1 cellular context compared by ENCODE assay signal in the genomic region with DNA sequence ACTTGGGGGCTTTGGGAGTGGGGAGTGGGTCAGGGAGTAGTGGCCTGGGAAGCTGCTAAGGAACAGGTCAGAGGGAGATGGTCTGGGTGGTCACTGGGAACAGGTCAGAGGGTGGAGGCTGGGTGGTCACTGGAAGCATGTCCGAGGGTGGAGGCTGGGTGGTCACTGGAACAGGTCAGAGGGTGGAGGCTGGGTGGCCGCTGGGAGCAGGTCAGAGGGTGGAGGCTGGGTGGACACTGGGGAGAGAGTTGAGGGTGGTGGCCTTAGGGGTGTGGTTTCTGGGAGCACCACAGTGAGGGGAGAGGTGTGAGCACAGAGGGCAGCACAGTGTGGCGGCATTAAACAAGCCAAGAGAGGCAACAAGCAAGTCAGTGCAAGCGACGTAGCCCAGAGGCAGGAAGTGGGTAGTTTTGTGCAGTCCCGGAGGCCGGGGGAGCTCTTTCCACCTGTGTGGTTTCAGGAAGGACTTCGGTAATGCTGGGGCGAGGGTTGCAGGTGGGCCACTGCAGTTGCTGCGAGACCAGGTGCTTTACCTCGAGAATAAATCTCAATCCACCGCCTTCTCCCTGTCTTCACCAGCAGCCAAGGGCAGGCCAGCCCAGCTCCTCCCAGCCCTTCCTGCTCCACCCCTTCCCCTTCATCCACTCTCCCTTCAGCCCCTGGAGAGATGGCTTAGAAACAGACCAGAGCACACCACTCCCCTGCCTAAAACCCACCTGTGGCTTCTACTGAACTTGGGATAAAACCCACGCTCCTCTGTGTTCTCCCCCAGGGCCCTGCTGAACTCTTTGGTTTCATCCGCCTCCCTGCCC.
TF ChIP-seq lines count a peak whose summit lies in the region.

No MANE protein-coding gene starts in this region.

TF ChIP-seq in K562, 482 proteins besides CTCF, POLR2A, EP300 and RAD21:
- peak; percentile 73 for TF ChIP-seq ZFP36 (IDR thresholded peaks at IDR 0.05; ENCODE audit: low read depth, low read length, partially characterized antibody)
- no peak for TF ChIP-seq KHSRP (IDR thresholded peaks at IDR 0.05)
- TF ChIP-seq ZZZ3 (IDR thresholded peaks at IDR 0.05) = no peak
- TF ChIP-seq, protein P1, sequence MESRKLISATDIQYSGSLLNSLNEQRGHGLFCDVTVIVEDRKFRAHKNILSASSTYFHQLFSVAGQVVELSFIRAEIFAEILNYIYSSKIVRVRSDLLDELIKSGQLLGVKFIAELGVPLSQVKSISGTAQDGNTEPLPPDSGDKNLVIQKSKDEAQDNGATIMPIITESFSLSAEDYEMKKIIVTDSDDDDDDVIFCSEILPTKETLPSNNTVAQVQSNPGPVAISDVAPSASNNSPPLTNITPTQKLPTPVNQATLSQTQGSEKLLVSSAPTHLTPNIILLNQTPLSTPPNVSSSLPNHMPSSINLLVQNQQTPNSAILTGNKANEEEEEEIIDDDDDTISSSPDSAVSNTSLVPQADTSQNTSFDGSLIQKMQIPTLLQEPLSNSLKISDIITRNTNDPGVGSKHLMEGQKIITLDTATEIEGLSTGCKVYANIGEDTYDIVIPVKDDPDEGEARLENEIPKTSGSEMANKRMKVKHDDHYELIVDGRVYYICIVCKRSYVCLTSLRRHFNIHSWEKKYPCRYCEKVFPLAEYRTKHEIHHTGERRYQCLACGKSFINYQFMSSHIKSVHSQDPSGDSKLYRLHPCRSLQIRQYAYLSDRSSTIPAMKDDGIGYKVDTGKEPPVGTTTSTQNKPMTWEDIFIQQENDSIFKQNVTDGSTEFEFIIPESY (CRISPR knock-in tag; IDR thresholded peaks at IDR 0.05) = peak; percentile 57
- TF ChIP-seq NELFE (IDR thresholded peaks at IDR 0.05; ENCODE audit: insufficient read depth, insufficient read length) = no peak
